9 cellular contexts compared by ENCODE assay signal in the genomic region with DNA sequence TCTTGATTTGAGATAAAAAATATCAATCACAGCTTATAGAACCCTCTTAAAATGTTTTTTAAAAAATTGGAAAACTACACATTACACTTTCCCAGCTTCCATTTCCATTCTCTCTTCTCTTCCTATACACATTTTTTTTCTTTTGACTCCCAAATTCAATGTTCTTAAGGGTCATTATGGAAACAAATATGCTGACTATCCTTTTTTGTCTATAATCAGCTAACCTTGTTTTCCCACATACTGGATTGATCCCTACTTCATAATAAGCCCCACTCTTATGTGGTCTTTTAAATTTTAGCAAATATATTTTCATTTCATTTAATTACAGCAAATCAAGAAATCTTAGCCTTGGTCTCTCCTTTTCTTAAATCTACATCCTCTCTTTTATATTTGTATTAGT.
"Had no signal": no experiment of that assay in that cellular context is flagged by ENCODE, and none has a peak within 500 bp of the region (broad histone marks: within the 10 kb centered on the region; RNA-seq: fewer than 3 reads in every experiment).

No MANE protein-coding gene starts in this region.

- H3K4me3 ChIP-seq: GM23248 had no signal

- FAIRE-seq: H54, HTR-8/SVneo had no signal

- DNase-seq: GM23248, GOT3, H9, HCEC 1CT, Karpas-422, KBM-7 had no signal

- H2AFZ ChIP-seq: GM23248 had no signal

- H3K4me2 ChIP-seq: KMS-11 had no signal

- H3K9ac ChIP-seq: GM23248, KMS-11 had no signal

- H3K27ac ChIP-seq: GM23248, KMS-11 had no signal
